In the genomic region with DNA sequence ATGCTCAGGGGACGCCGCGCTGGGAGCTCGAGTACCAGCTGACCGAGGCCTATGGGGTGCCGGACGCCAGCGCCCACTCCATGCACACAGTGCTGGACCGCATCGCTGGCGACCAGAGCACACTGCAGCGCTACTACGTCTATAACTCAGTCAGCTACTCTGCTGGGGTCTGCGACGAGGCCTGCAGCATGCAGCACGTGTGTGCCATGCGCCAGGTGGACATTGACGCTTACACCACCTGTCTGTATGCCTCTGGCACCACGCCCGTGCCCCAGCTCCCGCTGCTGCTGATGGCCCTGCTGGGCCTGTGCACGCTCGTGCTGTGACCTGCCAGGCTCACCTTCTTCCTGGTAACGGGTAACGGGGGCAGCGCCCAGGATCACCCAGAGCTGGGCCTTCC, we compare ENCODE assay signal across 1 cellular context.
TF ChIP-seq lines count a peak whose summit lies in the region.

No MANE protein-coding gene starts in this region.

TF ChIP-seq in H1, 55 proteins besides CTCF, POLR2A, EP300 and RAD21:
- no peak for TF ChIP-seq SUZ12 (IDR thresholded peaks at IDR 0.05; ENCODE audit: low read length)
- TF ChIP-seq EZH2 (IDR thresholded peaks at IDR 0.05; ENCODE audit: low read depth, low read length, severe bottlenecking), result no peak
- TF ChIP-seq KDM4A (IDR thresholded peaks at IDR 0.05; ENCODE audit: low read depth, low read length, severe bottlenecking), result no peak
- TF ChIP-seq RXRA (IDR thresholded peaks at IDR 0.05; ENCODE audit: insufficient read depth, low read depth, low read length), result no peak
- TF ChIP-seq, protein P1, sequence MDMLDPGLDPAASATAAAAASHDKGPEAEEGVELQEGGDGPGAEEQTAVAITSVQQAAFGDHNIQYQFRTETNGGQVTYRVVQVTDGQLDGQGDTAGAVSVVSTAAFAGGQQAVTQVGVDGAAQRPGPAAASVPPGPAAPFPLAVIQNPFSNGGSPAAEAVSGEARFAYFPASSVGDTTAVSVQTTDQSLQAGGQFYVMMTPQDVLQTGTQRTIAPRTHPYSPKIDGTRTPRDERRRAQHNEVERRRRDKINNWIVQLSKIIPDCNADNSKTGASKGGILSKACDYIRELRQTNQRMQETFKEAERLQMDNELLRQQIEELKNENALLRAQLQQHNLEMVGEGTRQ (IDR thresholded peaks at IDR 0.05; ENCODE audit: low read length), result no peak
- TF ChIP-seq CBX8 (IDR thresholded peaks at IDR 0.05; ENCODE audit: borderline replicate concordance, low read depth, low read length), result no peak
- no peak for TF ChIP-seq TEAD4 (IDR thresholded peaks at IDR 0.05; ENCODE audit: low read depth, low read length)
- no peak for TF ChIP-seq FOSL1 (IDR thresholded peaks at IDR 0.05; ENCODE audit: insufficient read depth, low read depth, low read length)
- TF ChIP-seq HDAC6 (IDR thresholded peaks at IDR 0.05; ENCODE audit: low read depth, low read length), result no peak
- TF ChIP-seq ATF3 (IDR thresholded peaks at IDR 0.05; ENCODE audit: insufficient read depth, low read depth, low read length), result no peak
- TF ChIP-seq RBBP5 (IDR thresholded peaks at IDR 0.05; ENCODE audit: borderline replicate concordance, low read depth, low read length), result no peak
- TF ChIP-seq, protein P2, sequence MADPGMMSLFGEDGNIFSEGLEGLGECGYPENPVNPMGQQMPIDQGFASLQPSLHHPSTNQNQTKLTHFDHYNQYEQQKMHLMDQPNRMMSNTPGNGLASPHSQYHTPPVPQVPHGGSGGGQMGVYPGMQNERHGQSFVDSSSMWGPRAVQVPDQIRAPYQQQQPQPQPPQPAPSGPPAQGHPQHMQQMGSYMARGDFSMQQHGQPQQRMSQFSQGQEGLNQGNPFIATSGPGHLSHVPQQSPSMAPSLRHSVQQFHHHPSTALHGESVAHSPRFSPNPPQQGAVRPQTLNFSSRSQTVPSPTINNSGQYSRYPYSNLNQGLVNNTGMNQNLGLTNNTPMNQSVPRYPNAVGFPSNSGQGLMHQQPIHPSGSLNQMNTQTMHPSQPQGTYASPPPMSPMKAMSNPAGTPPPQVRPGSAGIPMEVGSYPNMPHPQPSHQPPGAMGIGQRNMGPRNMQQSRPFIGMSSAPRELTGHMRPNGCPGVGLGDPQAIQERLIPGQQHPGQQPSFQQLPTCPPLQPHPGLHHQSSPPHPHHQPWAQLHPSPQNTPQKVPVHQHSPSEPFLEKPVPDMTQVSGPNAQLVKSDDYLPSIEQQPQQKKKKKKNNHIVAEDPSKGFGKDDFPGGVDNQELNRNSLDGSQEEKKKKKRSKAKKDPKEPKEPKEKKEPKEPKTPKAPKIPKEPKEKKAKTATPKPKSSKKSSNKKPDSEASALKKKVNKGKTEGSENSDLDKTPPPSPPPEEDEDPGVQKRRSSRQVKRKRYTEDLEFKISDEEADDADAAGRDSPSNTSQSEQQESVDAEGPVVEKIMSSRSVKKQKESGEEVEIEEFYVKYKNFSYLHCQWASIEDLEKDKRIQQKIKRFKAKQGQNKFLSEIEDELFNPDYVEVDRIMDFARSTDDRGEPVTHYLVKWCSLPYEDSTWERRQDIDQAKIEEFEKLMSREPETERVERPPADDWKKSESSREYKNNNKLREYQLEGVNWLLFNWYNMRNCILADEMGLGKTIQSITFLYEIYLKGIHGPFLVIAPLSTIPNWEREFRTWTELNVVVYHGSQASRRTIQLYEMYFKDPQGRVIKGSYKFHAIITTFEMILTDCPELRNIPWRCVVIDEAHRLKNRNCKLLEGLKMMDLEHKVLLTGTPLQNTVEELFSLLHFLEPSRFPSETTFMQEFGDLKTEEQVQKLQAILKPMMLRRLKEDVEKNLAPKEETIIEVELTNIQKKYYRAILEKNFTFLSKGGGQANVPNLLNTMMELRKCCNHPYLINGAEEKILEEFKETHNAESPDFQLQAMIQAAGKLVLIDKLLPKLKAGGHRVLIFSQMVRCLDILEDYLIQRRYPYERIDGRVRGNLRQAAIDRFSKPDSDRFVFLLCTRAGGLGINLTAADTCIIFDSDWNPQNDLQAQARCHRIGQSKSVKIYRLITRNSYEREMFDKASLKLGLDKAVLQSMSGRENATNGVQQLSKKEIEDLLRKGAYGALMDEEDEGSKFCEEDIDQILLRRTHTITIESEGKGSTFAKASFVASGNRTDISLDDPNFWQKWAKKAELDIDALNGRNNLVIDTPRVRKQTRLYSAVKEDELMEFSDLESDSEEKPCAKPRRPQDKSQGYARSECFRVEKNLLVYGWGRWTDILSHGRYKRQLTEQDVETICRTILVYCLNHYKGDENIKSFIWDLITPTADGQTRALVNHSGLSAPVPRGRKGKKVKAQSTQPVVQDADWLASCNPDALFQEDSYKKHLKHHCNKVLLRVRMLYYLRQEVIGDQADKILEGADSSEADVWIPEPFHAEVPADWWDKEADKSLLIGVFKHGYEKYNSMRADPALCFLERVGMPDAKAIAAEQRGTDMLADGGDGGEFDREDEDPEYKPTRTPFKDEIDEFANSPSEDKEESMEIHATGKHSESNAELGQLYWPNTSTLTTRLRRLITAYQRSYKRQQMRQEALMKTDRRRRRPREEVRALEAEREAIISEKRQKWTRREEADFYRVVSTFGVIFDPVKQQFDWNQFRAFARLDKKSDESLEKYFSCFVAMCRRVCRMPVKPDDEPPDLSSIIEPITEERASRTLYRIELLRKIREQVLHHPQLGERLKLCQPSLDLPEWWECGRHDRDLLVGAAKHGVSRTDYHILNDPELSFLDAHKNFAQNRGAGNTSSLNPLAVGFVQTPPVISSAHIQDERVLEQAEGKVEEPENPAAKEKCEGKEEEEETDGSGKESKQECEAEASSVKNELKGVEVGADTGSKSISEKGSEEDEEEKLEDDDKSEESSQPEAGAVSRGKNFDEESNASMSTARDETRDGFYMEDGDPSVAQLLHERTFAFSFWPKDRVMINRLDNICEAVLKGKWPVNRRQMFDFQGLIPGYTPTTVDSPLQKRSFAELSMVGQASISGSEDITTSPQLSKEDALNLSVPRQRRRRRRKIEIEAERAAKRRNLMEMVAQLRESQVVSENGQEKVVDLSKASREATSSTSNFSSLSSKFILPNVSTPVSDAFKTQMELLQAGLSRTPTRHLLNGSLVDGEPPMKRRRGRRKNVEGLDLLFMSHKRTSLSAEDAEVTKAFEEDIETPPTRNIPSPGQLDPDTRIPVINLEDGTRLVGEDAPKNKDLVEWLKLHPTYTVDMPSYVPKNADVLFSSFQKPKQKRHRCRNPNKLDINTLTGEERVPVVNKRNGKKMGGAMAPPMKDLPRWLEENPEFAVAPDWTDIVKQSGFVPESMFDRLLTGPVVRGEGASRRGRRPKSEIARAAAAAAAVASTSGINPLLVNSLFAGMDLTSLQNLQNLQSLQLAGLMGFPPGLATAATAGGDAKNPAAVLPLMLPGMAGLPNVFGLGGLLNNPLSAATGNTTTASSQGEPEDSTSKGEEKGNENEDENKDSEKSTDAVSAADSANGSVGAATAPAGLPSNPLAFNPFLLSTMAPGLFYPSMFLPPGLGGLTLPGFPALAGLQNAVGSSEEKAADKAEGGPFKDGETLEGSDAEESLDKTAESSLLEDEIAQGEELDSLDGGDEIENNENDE (IDR thresholded peaks at IDR 0.05; ENCODE audit: insufficient replicate concordance, low read length), result no peak
- TF ChIP-seq, protein P3, sequence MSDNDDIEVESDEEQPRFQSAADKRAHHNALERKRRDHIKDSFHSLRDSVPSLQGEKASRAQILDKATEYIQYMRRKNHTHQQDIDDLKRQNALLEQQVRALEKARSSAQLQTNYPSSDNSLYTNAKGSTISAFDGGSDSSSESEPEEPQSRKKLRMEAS (IDR thresholded peaks at IDR 0.05), result no peak
- no peak for TF ChIP-seq ASH2L (IDR thresholded peaks at IDR 0.05; ENCODE audit: low read length)
- no peak for TF ChIP-seq BRCA1 (IDR thresholded peaks at IDR 0.05; ENCODE audit: low read depth, low read length)
- no peak for TF ChIP-seq NANOG (IDR thresholded peaks at IDR 0.05; ENCODE audit: insufficient read depth, low read depth, low read length, poor library complexity, severe bottlenecking)
